Comparison of ENCODE assay signal across 8 cellular contexts in genomic region chr2:8303322-8303832, GRCh38.
DNase-seq lines count a peak whose midpoint lies in the region; ATAC-seq and TF ChIP-seq lines count a peak whose summit lies in the region.

No MANE protein-coding gene starts in this region.

- no peak overlapping the region for H3K4me3 ChIP-seq in lower leg skin (ENCODE audit: low read depth, poor library complexity, severe bottlenecking)

- peak overlapping the region; percentile 85 for H3K27ac Mint-ChIP-seq in activated T-helper 1 cell treated with anti-CD3 and anti-CD28 coated beads, Interleukin-12 subunit alpha, Interleukin-12 subunit beta, Interleukin-2, Interleukin-4 antibody, amounts not matched to agents 30 ng/mL and 10 ng/mL and 1 ng/mL, durations not matched to agents 14 hours and 24 hours and 36 hours

- TF ChIP-seq POLR2A in lower leg skin (IDR thresholded peaks at IDR 0.05) = no peak

- H3K4me1 Mint-ChIP-seq in activated T-helper 1 cell treated with anti-CD3 and anti-CD28 coated beads, Interleukin-12 subunit alpha, Interleukin-12 subunit beta, Interleukin-2, Interleukin-4 antibody, amounts not matched to agents 30 ng/mL and 10 ng/mL and 1 ng/mL, durations not matched to agents 14 hours and 24 hours and 36 hours (ENCODE audit: low read depth) = peaks cover 91% of the 10 kb centered on the region

- H3K36me3 Mint-ChIP-seq in activated T-helper 1 cell treated with anti-CD3 and anti-CD28 coated beads, Interleukin-12 subunit alpha, Interleukin-12 subunit beta, Interleukin-2, Interleukin-4 antibody, amounts not matched to agents 30 ng/mL and 10 ng/mL and 1 ng/mL, durations not matched to agents 14 hours and 24 hours and 36 hours (ENCODE audit: low read depth) = peaks cover 23% of the 10 kb centered on the region

- ATAC-seq in HG02588 (IDR thresholded peaks at IDR 0.05; ENCODE audit: unreplicated experiment) = peak; percentile 74

- WGBS in lower leg skin, 2 donors = 66 to 79% methylated on average over 10 of the region's 10 CpGs

- intact Hi-C loops in activated T-helper 1 cell treated with anti-CD3 and anti-CD28 coated beads, Interleukin-12 subunit alpha, Interleukin-12 subunit beta, Interleukin-2, Interleukin-4 antibody, amounts not matched to agents 30 ng/mL and 10 ng/mL and 1 ng/mL, durations not matched to agents 14 hours and 24 hours and 36 hours (cut with micrococcal nuclease) = loop anchor here (1.0 to 10.0 kb wide), 16 partner anchors 34 to 1099 kb away; no protein-coding TSS in a partner anchor
- intact Hi-C loops in lower leg skin (cut with DNase I; ENCODE audit: low total_unique reads) = no loop called here

- peak overlapping the region; percentile 65 for H3K4me3 Mint-ChIP-seq in activated T-helper 1 cell treated with anti-CD3 and anti-CD28 coated beads, Interleukin-12 subunit alpha, Interleukin-12 subunit beta, Interleukin-2, Interleukin-4 antibody, amounts not matched to agents 30 ng/mL and 10 ng/mL and 1 ng/mL, durations not matched to agents 14 hours and 24 hours and 36 hours

- H3K9me3 Mint-ChIP-seq in activated T-helper 1 cell treated with anti-CD3 and anti-CD28 coated beads, Interleukin-12 subunit alpha, Interleukin-12 subunit beta, Interleukin-2, Interleukin-4 antibody, amounts not matched to agents 30 ng/mL and 10 ng/mL and 1 ng/mL, durations not matched to agents 14 hours and 24 hours and 36 hours = peaks cover 38% of the 10 kb centered on the region

- TF ChIP-seq CTCF in GM12873 (IDR thresholded peaks at IDR 0.05; ENCODE audit: insufficient read depth, low read depth, low read length, missing control alignments) = peak; percentile 51
- TF ChIP-seq CTCF in lower leg skin (IDR thresholded peaks at IDR 0.05) = no peak

- H3K27me3 Mint-ChIP-seq in activated T-helper 1 cell treated with anti-CD3 and anti-CD28 coated beads, Interleukin-12 subunit alpha, Interleukin-12 subunit beta, Interleukin-2, Interleukin-4 antibody, amounts not matched to agents 30 ng/mL and 10 ng/mL and 1 ng/mL, durations not matched to agents 14 hours and 24 hours and 36 hours (ENCODE audit: insufficient read depth) = peaks cover 7% of the 10 kb centered on the region

- DNase-seq in NOMO-1 treated with dmso at 0.1 percent for 144 hours (lab: John Stamatoyannopoulos, UW; ENCODE audit: unreplicated experiment) = peak; percentile 96
- DNase-seq in activated T-helper 1 cell treated with anti-CD3 and anti-CD28 coated beads, Interleukin-12 subunit alpha, Interleukin-12 subunit beta, Interleukin-2, Interleukin-4 antibody, amounts not matched to agents 30 ng/mL and 10 ng/mL and 1 ng/mL, durations not matched to agents 14 hours and 24 hours and 36 hours (ENCODE audit: low spot score) = peak; percentile 77
- DNase-seq in lower leg skin (ENCODE audit: low spot score in 2 of 2) = peak; percentile 75 to 94
- DNase-seq in stimulated activated CD8-positive, alpha-beta memory T cell treated with anti-CD3 and anti-CD28 coated beads, Interleukin-7, amount 100 ng/mL, for 48 hours (ENCODE audit: extremely low read depth in 1 of 2, low read depth in 1 of 2) = peak; percentile 58 to 75
- no peak for DNase-seq in NCI-H1092 (lab: John Stamatoyannopoulos, UW)
- DNase-seq in cortex of kidney (lab: John Stamatoyannopoulos, UW) = no peak

Comparison
In these comparisons a context has a peak if more than half of its experiments do, and no peak if none do; other contexts are left out.
1. DNase-seq: peak in NOMO-1 treated with dmso at 0.1 percent for 144 hours (single experiment), activated T-helper 1 cell treated with anti-CD3 and anti-CD28 coated beads, Interleukin-12 subunit alpha, Interleukin-12 subunit beta, Interleukin-2, Interleukin-4 antibody, amounts not matched to agents 30 ng/mL and 10 ng/mL and 1 ng/mL, durations not matched to agents 14 hours and 24 hours and 36 hours (single experiment), lower leg skin (2 of 2) and stimulated activated CD8-positive, alpha-beta memory T cell treated with anti-CD3 and anti-CD28 coated beads, Interleukin-7, amount 100 ng/mL, for 48 hours (2 of 2); none in NCI-H1092 (single experiment) and cortex of kidney (single experiment).